ENCODE assay signal across 22 cellular contexts in genomic region chr1:232615401-232615800, GRCh38. TPM values are rescaled to one million over a fixed set of nuclear protein-coding genes. Genes with fewer than 3 reads are reported as not detected.
A peak's percentile ranks its signal among the peaks of the same experiment; 100 is the strongest.
DNase-seq lines count a peak whose midpoint lies in the region; ATAC-seq and TF ChIP-seq lines count a peak whose summit lies in the region.
"Had no signal": no experiment of that assay in that cellular context is flagged by ENCODE, and none has a peak within 500 bp of the region (broad histone marks: within the 10 kb centered on the region; RNA-seq: fewer than 3 reads in every experiment).

No MANE protein-coding gene starts in this region.

- H3K27me3 ChIP-seq in A673 (replicated peaks; ENCODE audit: insufficient read depth, low read depth, low read length, poor library complexity), result no peaks in the 10 kb centered on the region
- H3K27me3 ChIP-seq in IMR-90 (ENCODE audit: control insufficient read depth, insufficient read depth, low read length), result no peaks in the 10 kb centered on the region
- H3K27me3 ChIP-seq: BE2C had no signal

- no peaks in the 10 kb centered on the region for H3K27me3 Mint-ChIP-seq in endothelial cell (ENCODE audit: unreplicated experiment)
- no peaks in the 10 kb centered on the region for H3K27me3 Mint-ChIP-seq in neural crest cell (ENCODE audit: low read depth)

- H3K27ac ChIP-seq in A673 (ENCODE audit: low read depth, low read length, poor library complexity, severe bottlenecking) (peak overlapping the region; percentile 48), IMR-90 (ENCODE audit: insufficient read depth, low read length) (peak overlapping the region; percentile 27; the same call in 1 of the 2 replicates)

- peaks cover 11% of the 10 kb centered on the region; the same call in 1 of the 2 replicates for H4K20me1 ChIP-seq in IMR-90 (ENCODE audit: insufficient read depth, low read length)

- peak overlapping the region in 1 of 2 experiments; percentile 21; a peak in 1 of 4 replicates for H4K8ac ChIP-seq in IMR-90 (ENCODE audit: low read depth in 2 of 2, low read length in 2 of 2)

- H3K4me3 ChIP-seq in A673 (ENCODE audit: low read depth, low read length, poor library complexity, severe bottlenecking) (no peak overlapping the region), IMR-90 (ENCODE audit: insufficient read depth, low read depth, low read length) (no peak overlapping the region)
- H3K4me3 ChIP-seq: K562, SK-N-MC had no signal

- no peak overlapping the region for H2AK9ac ChIP-seq in IMR-90 (replicated peaks; ENCODE audit: low read depth, low read length, poor library complexity)

- H4K91ac ChIP-seq in IMR-90 (ENCODE audit: insufficient read depth, low read depth, low read length), result peak overlapping the region; percentile 13; the same call in 1 of the 2 replicates

- H2AK5ac ChIP-seq in IMR-90 (ENCODE audit: low read depth, low read length), result 0 out of 2 replicates have a peak overlapping the region, but pooled peaks have one; percentile 30

- H3K36me3 ChIP-seq in A673 (ENCODE audit: insufficient read depth, low read length, poor library complexity, severe bottlenecking) (no peaks in the 10 kb centered on the region), IMR-90 (ENCODE audit: control insufficient read depth, insufficient read depth, low read length) (no peaks in the 10 kb centered on the region)
- H3K36me3 ChIP-seq: BE2C had no signal

- H3K4ac ChIP-seq in IMR-90 (ENCODE audit: low read depth, low read length), result peak overlapping the region; percentile 72

- peaks cover 84% of the 10 kb centered on the region for H3K4me1 Mint-ChIP-seq in endothelial cell (ENCODE audit: unreplicated experiment)
- H3K4me1 Mint-ChIP-seq in neural crest cell, result peaks cover 70% of the 10 kb centered on the region

- BruUV-seq in A673 (replicated peaks; lab: Mats Ljungman, UMichigan) (no TSS peak), IMR-90 (replicated peaks; lab: Mats Ljungman, UMichigan) (no TSS peak)

- CTCF ChIA-PET in A673 (lab: Charles Lee), result no interaction called here
- CTCF ChIA-PET in IMR-90 (lab: Yijun Ruan, JAX), result interaction anchor here (0.7 to 2.2 kb wide), 2 partner anchors 13 to 395 kb away, joined by 5 to 6 read pairs; no protein-coding TSS in a partner anchor

- POLR2A ChIA-PET in A673 (lab: Charles Lee; ENCODE audit: low non-redundant PET), result no interaction called here
- POLR2A ChIA-PET in IMR-90 (lab: Charles Lee; ENCODE audit: unreplicated experiment), result interaction anchor here (0.6 to 1.1 kb wide), 2 partner anchors 290 to 438 kb away, joined by 5 to 6 read pairs; no protein-coding TSS in a partner anchor

- H3K9me3 ChIP-seq in A673 (ENCODE audit: low read depth, low read length, poor library complexity, severe bottlenecking), result no peaks in the 10 kb centered on the region
- H3K9me3 ChIP-seq in IMR-90 (ENCODE audit: control insufficient read depth, insufficient read depth, low read length), result no peaks in the 10 kb centered on the region
- H3K9me3 ChIP-seq: BE2C had no signal

- peaks cover 42% of the 10 kb centered on the region for H3K4me1 ChIP-seq in A673 (ENCODE audit: insufficient read depth, low read length, poor library complexity, severe bottlenecking)
- peaks cover 17% of the 10 kb centered on the region for H3K4me1 ChIP-seq in IMR-90 (ENCODE audit: control insufficient read depth, insufficient read depth, low read length)

- 0 out of 2 replicates have a peak overlapping the region, but pooled peaks have one; percentile 39 for H3K14ac ChIP-seq in IMR-90 (replicated peaks; ENCODE audit: low read depth, low read length)

- H3K9me3 Mint-ChIP-seq in endothelial cell (ENCODE audit: unreplicated experiment) (no peaks in the 10 kb centered on the region), neural crest cell (no peaks in the 10 kb centered on the region)

- H3K79me1 ChIP-seq in IMR-90 (ENCODE audit: low read depth in 1 of 2, low read length in 2 of 2), result peaks cover 12 to 25% of the 10 kb centered on the region in 2 experiments; a peak in 3 of 4 replicates

- ATAC-seq in IMR-90 (ENCODE audit: low read depth) (no peak), HG02642 (IDR thresholded peaks at IDR 0.05; ENCODE audit: poor library complexity, unreplicated experiment) (no peak), HG03097 (IDR thresholded peaks at IDR 0.05; ENCODE audit: low FRiP score, unreplicated experiment) (no peak)
- ATAC-seq: K562, PC-3 had no signal

- no CpG with 5 or more reads among the region's 3 CpGs for WGBS in IMR-90 (ENCODE audit: extremely low coverage in 2 of 2, insufficient read length in 1 of 2), 2 experiments

- no peak overlapping the region for H3K56ac ChIP-seq in IMR-90 (ENCODE audit: extremely low read depth, insufficient read depth, low read length)

- H3K18ac ChIP-seq in IMR-90 (ENCODE audit: low read depth, low read length), result peak overlapping the region; percentile 26; the same call in 1 of the 2 replicates

- peak overlapping the region; percentile 52; the same call in 1 of the 2 replicates for H2BK120ac ChIP-seq in IMR-90 (ENCODE audit: low read depth, low read length)

- H3K36me3 Mint-ChIP-seq in endothelial cell (ENCODE audit: low read depth, unreplicated experiment), result peaks cover 25% of the 10 kb centered on the region
- H3K36me3 Mint-ChIP-seq in neural crest cell (ENCODE audit: low read depth), result no peaks in the 10 kb centered on the region

- peaks cover 12% of the 10 kb centered on the region for H3K9me1 ChIP-seq in IMR-90 (ENCODE audit: insufficient read depth, low read length)

- no peak overlapping the region for H4K5ac ChIP-seq in IMR-90 (ENCODE audit: low read depth, low read length)

- no peak overlapping the region for H3K9ac ChIP-seq in IMR-90 (ENCODE audit: low read depth, low read length)

- H2BK15ac ChIP-seq in IMR-90 (ENCODE audit: low read depth, low read length), result 0 out of 3 replicates have a peak overlapping the region, but pooled peaks have one; percentile 56

- H2AFZ ChIP-seq in IMR-90 (replicated peaks; ENCODE audit: low read length, poor library complexity), result no peak overlapping the region

- 0 out of 2 replicates have a peak overlapping the region, but pooled peaks have one; percentile 20 for H3K23ac ChIP-seq in IMR-90 (ENCODE audit: low read depth, low read length)

- no peak for DNase-seq in A673 (ENCODE audit: low spot score)
- DNase-seq in IMR-90, result no peak
- no peak for DNase-seq in endothelial cell (ENCODE audit: low spot score)
- no peak for DNase-seq in neural crest cell (ENCODE audit: low read depth, low spot score)
- no peak for DNase-seq in pons (ENCODE audit: low spot score)
- no peak for DNase-seq in kidney tubule cell (ENCODE audit: low spot score)
- DNase-seq: BE2C, DMS79, MM.1S, NCI-H1092 treated with DMSO at 0.1 percent for 48 hours, NCI-H1694, NCI-H2081, NCI-H446, NCI-H526 treated with DMSO at 0.1 percent for 48 hours, PC-3, RPMI8226, SHP77 treated with DMSO at 0.1 percent for 48 hours, SW 1271 had no signal

- intact Hi-C loops in A673 (cut with micrococcal nuclease; ENCODE audit: unreplicated experiment) (loop anchor here (5.0 kb wide), 1 partner anchor 58 kb away; no protein-coding TSS in a partner anchor), IMR-90 (cut with micrococcal nuclease) (no loop called here)

- no peak overlapping the region for H3K4me2 ChIP-seq in IMR-90 (ENCODE audit: low read depth, low read length)

- H2BK20ac ChIP-seq in IMR-90 (ENCODE audit: low read depth, low read length), result 0 out of 2 replicates have a peak overlapping the region, but pooled peaks have one; percentile 66

- TF ChIP-seq POLR2A in IMR-90 (IDR thresholded peaks at IDR 0.05; ENCODE audit: low read depth, low read length), result no peak

- in situ Hi-C loops in IMR-90 (cut with MboI; ENCODE audit: low sequenced_read_pairs), result loop anchor here (10.0 kb wide), 1 partner anchor 601 kb away; no protein-coding TSS in a partner anchor

- H3K4me3 Mint-ChIP-seq in endothelial cell (ENCODE audit: unreplicated experiment) (no peak overlapping the region), neural crest cell (peak overlapping the region; percentile 75)

- H2BK5ac ChIP-seq in IMR-90 (ENCODE audit: low read depth, low read length, poor library complexity, severe bottlenecking), result no peak overlapping the region

- TF ChIP-seq CTCF in A673 (conservative IDR thresholded peaks at IDR 0.05; ENCODE audit: low read depth, low read length) (no peak), IMR-90 (conservative IDR thresholded peaks at IDR 0.05; ENCODE audit: low read depth, low read length) (no peak), endothelial cell (IDR thresholded peaks at IDR 0.05; ENCODE audit: unreplicated experiment) (no peak), neural crest cell (conservative IDR thresholded peaks at IDR 0.05) (no peak)

- dilution Hi-C loops in IMR-90 (cut with HindIII; ENCODE audit: low sequenced_read_pairs, unreplicated experiment), result no loop called here

- no peak for TF ChIP-seq RAD21 in IMR-90 (IDR thresholded peaks at IDR 0.05; ENCODE audit: low read length)

- H3K27ac Mint-ChIP-seq in endothelial cell (ENCODE audit: unreplicated experiment), result peak overlapping the region; percentile 25
- peak overlapping the region; percentile 95 for H3K27ac Mint-ChIP-seq in neural crest cell (ENCODE audit: unreplicated experiment)

TF ChIP-seq in IMR-90, 13 proteins besides CTCF, POLR2A, EP300 and RAD21 (continues in another document):
- TF ChIP-seq RFX5 (IDR thresholded peaks at IDR 0.05; ENCODE audit: low read depth, low read length) (no peak), USF2 (IDR thresholded peaks at IDR 0.05; ENCODE audit: low read depth, low read length) (no peak), CHD1 (IDR thresholded peaks at IDR 0.05; ENCODE audit: low read depth, low read length) (no peak), CEBPB (IDR thresholded peaks at IDR 0.05; ENCODE audit: low read depth, low read length) (no peak), FOS (IDR thresholded peaks at IDR 0.05; ENCODE audit: low read depth, low read length) (no peak), SMC3 (IDR thresholded peaks at IDR 0.05; ENCODE audit: low read depth, low read length) (no peak), MXI1 (IDR thresholded peaks at IDR 0.05; ENCODE audit: borderline replicate concordance, low read depth, low read length) (no peak), RCOR1 (IDR thresholded peaks at IDR 0.05; ENCODE audit: insufficient replicate concordance, low read length) (no peak)

RNA-seq across cellular contexts. Expression of gene SIPA1L2, which starts 14.5 kb away (rescaled TPM):
- 3.4 and 6.2 TPM in 2 replicates for total RNA-seq in A673 (2021)
- 11.9 and 13.4 TPM in 2 replicates for total RNA-seq in IMR-90 (2012; rRNA removed)
- polyA plus RNA-seq in IMR-90 (2012; rRNA removed), result 6.2 and 7.1 TPM in 2 replicates
- 3.5 and 6.2 TPM in 2 replicates for polyA plus RNA-seq in IMR-90 (2012; cell fraction: cytosol; rRNA removed)
- polyA plus RNA-seq in IMR-90 (2012; cell fraction: nucleus; rRNA removed; ENCODE audit: low replicate concordance), result 12.0 and 22.7 TPM in 2 replicates
- 153 TPM for total RNA-seq in endothelial cell (ENCODE audit: unreplicated experiment)
- total RNA-seq in neural crest cell, result 34.5 and 38.7 TPM in 2 replicates
- polyA plus RNA-seq: K562 had no signal
